In the genomic region with DNA sequence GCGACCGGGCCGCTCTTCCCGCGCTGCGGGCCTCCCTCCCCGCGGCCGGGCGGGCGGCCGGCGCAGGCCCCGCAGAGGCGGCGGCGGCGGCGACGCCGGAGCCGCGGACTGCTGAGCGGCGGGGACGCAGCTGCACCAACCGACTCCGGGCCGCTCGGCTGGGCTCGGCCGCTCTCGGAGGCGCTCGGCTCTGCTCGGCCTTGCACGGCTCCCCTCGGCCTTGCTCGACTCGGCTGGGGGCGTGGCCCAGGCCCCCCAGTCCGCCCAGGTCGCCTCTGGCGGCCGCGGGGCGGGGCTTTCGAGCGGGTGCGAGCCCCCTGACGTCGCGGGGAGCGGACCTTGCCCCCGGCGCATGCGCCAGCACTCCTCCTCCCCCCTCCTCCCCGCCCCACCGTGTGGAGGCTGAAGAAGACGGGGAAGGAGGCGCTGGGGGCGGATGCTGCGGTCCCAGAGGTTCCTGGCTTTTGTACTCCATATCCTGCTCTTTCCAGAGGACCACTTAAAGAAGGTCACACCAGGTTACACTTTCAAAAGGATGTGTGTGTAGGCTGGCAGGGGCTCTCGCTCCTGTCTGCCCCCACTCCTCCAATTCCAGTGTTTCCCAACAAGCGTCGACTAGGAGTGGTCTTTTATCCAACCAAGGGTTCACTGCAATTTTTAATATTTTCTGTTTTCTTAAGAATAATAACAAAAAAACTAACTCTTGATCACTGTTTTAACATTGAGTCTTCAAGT, we compare ENCODE assay signal across 8 cellular contexts. TPM values are rescaled to one million over a fixed set of nuclear protein-coding genes. Genes with fewer than 3 reads are reported as not detected.
DNase-seq lines count a peak whose midpoint lies in the region; ATAC-seq lines count a peak whose summit lies in the region.

TSS of gene ZHX3 (minus strand) at position 196 of the 735 bp plus-strand sequence. CDS start 112,815 bp downstream, outside the sequence.

- ATAC-seq in GM21360 (IDR thresholded peaks at IDR 0.05; ENCODE audit: unreplicated experiment) = peak; percentile 92

- POLR2A ChIA-PET in activated CD8-positive, alpha-beta memory T cell treated with anti-CD3 and anti-CD28 coated beads for 36 hours (lab: Charles Lee) = interaction anchor here (1.7 kb wide), 1 partner anchor 160 kb away, joined by 6 read pairs; no protein-coding TSS in a partner anchor

- CTCF ChIA-PET in activated CD8-positive, alpha-beta memory T cell treated with anti-CD3 and anti-CD28 coated beads for 36 hours (lab: Charles Lee) = interaction anchor here (1.0 kb wide), 1 partner anchor 9 kb away, joined by 4 read pairs; no protein-coding TSS in a partner anchor

- DNase-seq in CMK (ENCODE audit: low read depth) (peak; percentile 73), HT-29 (ENCODE audit: low spot score) (peak; percentile 99), lung microvascular endothelial cell (ENCODE audit: low read depth in 2 of 2) (peak; percentile 97)
- peak; percentile 97 for DNase-seq in NK-92 treated with Interleukin-12 subunit alpha and Interleukin-12 subunit beta, amount 100 ng/mL, for 24 hours (lab: John Stamatoyannopoulos, UW)
- DNase-seq in effector CD8-positive, alpha-beta T cell (lab: John Stamatoyannopoulos, UW) = peak; percentile 94
- DNase-seq in stimulated activated CD4-positive, alpha-beta T cell treated with anti-CD3 and anti-CD28 coated beads, TNF-alpha, amount 100 ng/mL, for 48 hours (ENCODE audit: low read depth in 3 of 3) = peak; percentile 88 to 98 (median 93)

RNA-seq across cellular contexts. Expression of gene ZHX3, which starts in this region (rescaled TPM):
- 6.0 and 7.0 TPM in 2 replicates for total RNA-seq in HT-29 (2014; rRNA removed; shearing (Covaris generic))
- 10 to 100 TPM; 14.5 to 16.0 TPM for total RNA-seq in activated CD8-positive, alpha-beta memory T cell treated with anti-CD3 and anti-CD28 coated beads for 36 hours
- 5.9 and 6.5 TPM in 2 replicates for total RNA-seq in lung microvascular endothelial cell

Comparison
In these comparisons a context has a peak if more than half of its experiments do, and no peak if none do; other contexts are left out.
1. Peak in every context shown above with its lines: DNase-seq and ATAC-seq.